ENCODE assay signal across 12 cellular contexts in the genomic region with DNA sequence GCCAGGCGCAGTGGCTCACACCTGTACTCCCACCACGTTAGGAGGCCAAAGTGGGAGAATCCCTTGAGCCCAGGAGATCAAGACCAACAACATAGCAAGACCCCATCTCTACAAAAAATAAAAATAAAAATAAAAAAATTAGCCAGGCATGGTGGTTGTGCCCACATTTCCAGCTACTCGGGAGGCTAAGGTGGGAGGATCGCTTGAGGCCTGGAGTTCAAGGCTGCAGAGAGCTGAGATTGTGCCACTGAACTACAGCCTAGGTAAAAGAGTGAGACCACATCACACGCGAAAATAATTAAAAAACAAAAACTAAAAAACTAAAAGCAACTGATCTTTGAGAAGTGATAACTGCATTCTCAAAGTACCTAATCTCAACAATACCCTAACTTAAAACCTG. TPM values are rescaled to one million over a fixed set of nuclear protein-coding genes. Genes with fewer than 3 reads are reported as not detected.
DNase-seq lines count a peak whose midpoint lies in the region; ATAC-seq and TF ChIP-seq lines count a peak whose summit lies in the region.
"Had no signal": no experiment of that assay in that cellular context is flagged by ENCODE, and none has a peak within 500 bp of the region (broad histone marks: within the 10 kb centered on the region; RNA-seq: fewer than 3 reads in every experiment).

No MANE protein-coding gene starts in this region.

- H3K36me3 Mint-ChIP-seq in CD4-positive, CD25-positive, alpha-beta regulatory T cell, result peaks cover 7% of the 10 kb centered on the region
- H3K36me3 Mint-ChIP-seq in activated naive CD4-positive, alpha-beta T cell treated with anti-CD3 and anti-CD28 coated beads, Interleukin-2, amount 50 U/mL, for 72 hours, result peaks cover 31 to 38% of the 10 kb centered on the region in 2 donors
- peaks cover 1 to 22% (median 6%) of the 10 kb centered on the region in 5 donors for H3K36me3 Mint-ChIP-seq in naive thymus-derived CD4-positive, alpha-beta T cell

- peaks cover 10% of the 10 kb centered on the region for H3K36me3 ChIP-seq in CD4-positive, CD25-positive, alpha-beta regulatory T cell (ENCODE audit: control insufficient read depth, insufficient read depth, low read length)
- H3K36me3 ChIP-seq in HCT116 (ENCODE audit: control insufficient read depth in 1 of 2, insufficient read depth in 2 of 2, low read length in 2 of 2) (peaks cover 10 to 11% of the 10 kb centered on the region in 2 experiments; a peak in 3 of 4 replicates), adrenal gland (replicated peaks in 1 of 2) (peaks cover 0 to 17% of the 10 kb centered on the region in 2 donors)
- peaks cover 0 to 16% (median 0%) of the 10 kb centered on the region in 3 experiments for H3K36me3 ChIP-seq in naive thymus-derived CD4-positive, alpha-beta T cell (ENCODE audit: control insufficient read depth in 2 of 3, insufficient read depth in 3 of 3, low read length in 3 of 3)

- H3K9me3 ChIP-seq in CD4-positive, CD25-positive, alpha-beta regulatory T cell (ENCODE audit: control insufficient read depth in 2 of 2, low read length in 2 of 2), result no peaks in the 10 kb centered on the region
- H3K9me3 ChIP-seq in HCT116 (ENCODE audit: control insufficient read depth in 1 of 2, insufficient read depth in 1 of 2, low read depth in 1 of 2, low read length in 2 of 2) (no peaks in the 10 kb centered on the region), adrenal gland (replicated peaks in 1 of 3) (no peaks in the 10 kb centered on the region)
- H3K9me3 ChIP-seq in naive thymus-derived CD4-positive, alpha-beta T cell (ENCODE audit: control insufficient read depth in 2 of 3, low read length in 3 of 3), result no peaks in the 10 kb centered on the region
- H3K9me3 ChIP-seq: SJSA1 had no signal

- no peaks in the 10 kb centered on the region for H3K9me3 Mint-ChIP-seq in CD4-positive, CD25-positive, alpha-beta regulatory T cell
- no peaks in the 10 kb centered on the region for H3K9me3 Mint-ChIP-seq in activated naive CD4-positive, alpha-beta T cell treated with anti-CD3 and anti-CD28 coated beads, Interleukin-2, amount 50 U/mL, for 72 hours
- H3K9me3 Mint-ChIP-seq in naive thymus-derived CD4-positive, alpha-beta T cell, result no peaks in the 10 kb centered on the region

- no peaks in the 10 kb centered on the region for H3K27me3 ChIP-seq in CD4-positive, CD25-positive, alpha-beta regulatory T cell (ENCODE audit: control insufficient read depth, insufficient read depth, low read length)
- H3K27me3 ChIP-seq in HCT116 (ENCODE audit: insufficient read depth, low read length) (no peaks in the 10 kb centered on the region), adrenal gland (no peaks in the 10 kb centered on the region)
- no peaks in the 10 kb centered on the region for H3K27me3 ChIP-seq in naive thymus-derived CD4-positive, alpha-beta T cell (ENCODE audit: control insufficient read depth in 2 of 2, insufficient read depth in 2 of 2, low read length in 2 of 2)
- H3K27me3 ChIP-seq: SJSA1 had no signal

- 86 to 93% (median 90%) methylated on average over 6 of the region's 6 CpGs for WGBS in adrenal gland, 4 donors

- intact Hi-C loops in HCT116 (cut with micrococcal nuclease), result no loop called here
- intact Hi-C loops in naive thymus-derived CD4-positive, alpha-beta T cell (cut with micrococcal nuclease), result loop anchor here (5.0 to 10.0 kb wide), 5 partner anchors 393 to 1352 kb away; a partner anchor contains a TSS
- intact Hi-C loops in adrenal gland (cut with DNase I), result no loop called here

- no peaks in the 10 kb centered on the region for H3K9me2 ChIP-seq in HCT116 (ENCODE audit: insufficient read depth)

- no peak overlapping the region for H3K9ac ChIP-seq in HCT116 (ENCODE audit: low read length)

- H3K4me3 ChIP-seq in CD4-positive, CD25-positive, alpha-beta regulatory T cell (ENCODE audit: low read depth, low read length), result peak overlapping the region; percentile 96
- H3K4me3 ChIP-seq in HCT116 (replicated peaks in 1 of 2; ENCODE audit: low read depth in 1 of 2, low read length in 2 of 2) (no peak overlapping the region), adrenal gland (no peak overlapping the region)
- H3K4me3 ChIP-seq in naive thymus-derived CD4-positive, alpha-beta T cell (ENCODE audit: low read length), result no peak overlapping the region
- H3K4me3 ChIP-seq: SJSA1 had no signal

- H3K4me2 ChIP-seq in HCT116 (ENCODE audit: low read length), result peak overlapping the region; percentile 98; the same call in 1 of the 2 replicates

- POLR2A ChIA-PET in HCT116 (lab: Charles Lee), result no interaction called here
- POLR2A ChIA-PET in naive thymus-derived CD4-positive, alpha-beta T cell (lab: Charles Lee), result interaction anchor here (1.0 to 1.1 kb wide), 2 partner anchors 25 to 28 kb away, joined by 3 read pairs; no protein-coding TSS in a partner anchor

- no peaks in the 10 kb centered on the region for H4K20me1 ChIP-seq in HCT116 (ENCODE audit: insufficient read depth)

- TF ChIP-seq RAD21 in HCT116 (IDR thresholded peaks at IDR 0.05; ENCODE audit: low read depth), result no peak

- TF ChIP-seq CTCF in HCT116 (IDR thresholded peaks at IDR 0.05 in 2 of 3, conservative IDR thresholded peaks at IDR 0.05 in 1 of 3; ENCODE audit: borderline replicate concordance in 1 of 3, insufficient read depth in 1 of 3, low read depth in 2 of 3, low read length in 2 of 3) (no peak), adrenal gland (IDR thresholded peaks at IDR 0.05) (no peak)

- CTCF ChIA-PET in HCT116 (lab: Charles Lee), result no interaction called here
- CTCF ChIA-PET in naive thymus-derived CD4-positive, alpha-beta T cell (lab: Charles Lee), result no interaction called here

- H3K27me3 Mint-ChIP-seq in CD4-positive, CD25-positive, alpha-beta regulatory T cell, result no peaks in the 10 kb centered on the region
- H3K27me3 Mint-ChIP-seq in naive thymus-derived CD4-positive, alpha-beta T cell, result no peaks in the 10 kb centered on the region

- no peak for ATAC-seq in CD4-positive, CD25-positive, alpha-beta regulatory T cell (ENCODE audit: low read depth in 2 of 2)
- no peak for ATAC-seq in HCT116
- ATAC-seq in activated naive CD4-positive, alpha-beta T cell treated with anti-CD3 and anti-CD28 coated beads, Interleukin-2, amount 50 U/mL, for 72 hours, result no peak
- no peak for ATAC-seq in naive thymus-derived CD4-positive, alpha-beta T cell
- no peak for ATAC-seq in GM19452 (IDR thresholded peaks at IDR 0.05; ENCODE audit: unreplicated experiment)

- BruUV-seq in HCT116 (replicated peaks; lab: Mats Ljungman, UMichigan), result no TSS peak

- peak overlapping the region in 3 of 4 donors; percentile 96 to 98 (median 97) for H3K4me3 Mint-ChIP-seq in CD4-positive, CD25-positive, alpha-beta regulatory T cell
- peak overlapping the region; percentile 18 to 99 (median 92) for H3K4me3 Mint-ChIP-seq in naive thymus-derived CD4-positive, alpha-beta T cell

- H3K27ac Mint-ChIP-seq in CD4-positive, CD25-positive, alpha-beta regulatory T cell, result peak overlapping the region; percentile 83 to 97 (median 92)
- peak overlapping the region; percentile 50 to 96 for H3K27ac Mint-ChIP-seq in activated naive CD4-positive, alpha-beta T cell treated with anti-CD3 and anti-CD28 coated beads, Interleukin-2, amount 50 U/mL, for 72 hours
- H3K27ac Mint-ChIP-seq in naive thymus-derived CD4-positive, alpha-beta T cell, result peak overlapping the region in 7 of 9 donors; percentile 78 to 95 (median 92)

- no peak overlapping the region for H3K27ac ChIP-seq in CD4-positive, CD25-positive, alpha-beta regulatory T cell (ENCODE audit: insufficient read depth, low read length, poor library complexity, severe bottlenecking)
- H3K27ac ChIP-seq in HCT116 (ENCODE audit: low read depth, low read length) (no peak overlapping the region), adrenal gland (no peak overlapping the region), caudate nucleus (ENCODE audit: low read depth, low read length) (no peak overlapping the region)
- H3K27ac ChIP-seq in naive thymus-derived CD4-positive, alpha-beta T cell (ENCODE audit: low read depth, low read length), result peak overlapping the region; percentile 86
- H3K27ac ChIP-seq: SJSA1 had no signal

- no peak overlapping the region for H2AFZ ChIP-seq in HCT116 (ENCODE audit: low read depth, low read length, poor library complexity, severe bottlenecking)

- H3K4me1 Mint-ChIP-seq in CD4-positive, CD25-positive, alpha-beta regulatory T cell, result peaks cover 8 to 61% (median 38%) of the 10 kb centered on the region in 4 donors
- peaks cover 37 to 67% (median 52%) of the 10 kb centered on the region in 7 donors for H3K4me1 Mint-ChIP-seq in naive thymus-derived CD4-positive, alpha-beta T cell

- peaks cover 38% of the 10 kb centered on the region for H3K79me2 ChIP-seq in HCT116 (ENCODE audit: insufficient read depth, low read length)

- peaks cover 37% of the 10 kb centered on the region for H3K4me1 ChIP-seq in CD4-positive, CD25-positive, alpha-beta regulatory T cell (ENCODE audit: control insufficient read depth, insufficient read depth, low read length, poor library complexity, severe bottlenecking)
- H3K4me1 ChIP-seq in HCT116 (ENCODE audit: control insufficient read depth in 1 of 2, insufficient read depth in 2 of 2, low read length in 2 of 2) (peaks cover 13 to 17% of the 10 kb centered on the region in 2 experiments), adrenal gland (replicated peaks in 1 of 2) (peaks cover 16 to 28% of the 10 kb centered on the region in 2 donors)
- peaks cover 10 to 19% of the 10 kb centered on the region in 2 donors for H3K4me1 ChIP-seq in naive thymus-derived CD4-positive, alpha-beta T cell (ENCODE audit: control insufficient read depth in 2 of 2, insufficient read depth in 2 of 2, low read length in 2 of 2)

- RAD21 ChIA-PET in HCT116 (lab: Charles Lee; ENCODE audit: low non-redundant PET in 1 of 2, low total read pairs in 2 of 2, uncharacterized antibody in 2 of 2, unreplicated experiment in 2 of 2), result no interaction called here

- TF ChIP-seq POLR2A in HCT116 (IDR thresholded peaks at IDR 0.05; ENCODE audit: borderline replicate concordance, extremely low read depth, insufficient read depth, insufficient read length), result no peak
- no peak for TF ChIP-seq POLR2A in adrenal gland (IDR thresholded peaks at IDR 0.05)

- DNase-seq in CD4-positive, CD25-positive, alpha-beta regulatory T cell, result no peak
- DNase-seq in HCT116 (ENCODE audit: low read depth, low spot score) (no peak), NCI-H1436 treated with DMSO at 0.1 percent for 48 hours (lab: John Stamatoyannopoulos, UW) (no peak), adrenal gland (no peak), caudate nucleus (lab: John Stamatoyannopoulos, UW) (no peak)
- no peak for DNase-seq in activated naive CD4-positive, alpha-beta T cell treated with anti-CD3 and anti-CD28 coated beads, Interleukin-2, amount 50 U/mL, for 72 hours (ENCODE audit: low spot score in 2 of 2)
- no peak for DNase-seq in naive thymus-derived CD4-positive, alpha-beta T cell
- DNase-seq: activated CD4-positive, alpha-beta T cell treated with anti-CD3 and anti-CD28 coated beads, Interleukin-2, amount 50 U/mL, for 48 hours; DMS 273 treated with DMSO at 0.1 percent for 48 hours; NCI-H524 had no signal

RNA-seq across cellular contexts. Expression of a gene that starts 1.8 kb away (rescaled TPM):
- total RNA-seq in CD4-positive, CD25-positive, alpha-beta regulatory T cell, result 7.3 TPM
- polyA plus RNA-seq in CD4-positive, CD25-positive, alpha-beta regulatory T cell, result 10 to 100 TPM; 16.5 to 24.6 (median 22.3) TPM
- total RNA-seq in HCT116 (2021; ENCODE audit: unreplicated experiment) (10.5 TPM), adrenal gland (10 to 100 TPM in 6 of 8 donors, 1 to 10 TPM in 2; 2.2 to 21.2 (median 15.1) TPM)
- 5.5 and 7.3 TPM in 2 replicates for polyA plus RNA-seq in HCT116 (2012)
- total RNA-seq in activated naive CD4-positive, alpha-beta T cell treated with anti-CD3 and anti-CD28 coated beads, Interleukin-2, amount 50 U/mL, for 72 hours, result 10 to 100 TPM in 1 of 2 donors, 1 to 10 TPM in 1; 6.1 to 31.6 TPM
- total RNA-seq in naive thymus-derived CD4-positive, alpha-beta T cell, result 1 to 10 TPM; 5.1 to 9.2 (median 8.5) TPM
- polyA plus RNA-seq in naive thymus-derived CD4-positive, alpha-beta T cell, result 10 to 100 TPM; 17.1 to 19.2 TPM
- polyA plus RNA-seq in adrenal gland, result 10 to 100 TPM; 13.0 to 47.4 (median 25.5) TPM

RNA-seq across cellular contexts. Expression of a gene that starts 2.0 kb away (rescaled TPM):
- 49.9 TPM for total RNA-seq in CD4-positive, CD25-positive, alpha-beta regulatory T cell
- polyA plus RNA-seq in CD4-positive, CD25-positive, alpha-beta regulatory T cell, result 100 to 1,000 TPM; 346 to 556 (median 398) TPM
- 129 TPM for total RNA-seq in HCT116 (2021; ENCODE audit: unreplicated experiment)
- 195 and 243 TPM in 2 replicates for polyA plus RNA-seq in HCT116 (2012)
- 100 to 1,000 TPM in 1 of 2 donors, 10 to 100 TPM in 1; 90.8 to 131 TPM for total RNA-seq in activated naive CD4-positive, alpha-beta T cell treated with anti-CD3 and anti-CD28 coated beads, Interleukin-2, amount 50 U/mL, for 72 hours
- total RNA-seq in naive thymus-derived CD4-positive, alpha-beta T cell, result 100 to 1,000 TPM in 1 of 5 experiments, 10 to 100 TPM in 4; 29.3 to 111 (median 42.7) TPM
- 100 to 1,000 TPM; 221 to 253 TPM for polyA plus RNA-seq in naive thymus-derived CD4-positive, alpha-beta T cell
- total RNA-seq in adrenal gland, result 100 to 1,000 TPM in 3 of 8 donors, 10 to 100 TPM in 5; 32.3 to 130 (median 85.6) TPM
- polyA plus RNA-seq in adrenal gland, result 100 to 1,000 TPM; 239 to 367 (median 242) TPM

Comparison
In these comparisons a context has a peak if more than half of its experiments do, and no peak if none do; other contexts are left out.
1. intact Hi-C loops: an anchor here in naive thymus-derived CD4-positive, alpha-beta T cell (5.0 to 10.0 kb wide); none called in HCT116 and adrenal gland.